ENCODE assay signal across 19 cellular contexts in genomic region chr2:171410101-171410500, GRCh38. TPM values are rescaled to one million over a fixed set of nuclear protein-coding genes. Genes with fewer than 3 reads are reported as not detected.
DNase-seq lines count a peak whose midpoint lies in the region; ATAC-seq and TF ChIP-seq lines count a peak whose summit lies in the region.
"Had no signal": no experiment of that assay in that cellular context is flagged by ENCODE, and none has a peak within 500 bp of the region (broad histone marks: within the 10 kb centered on the region; RNA-seq: fewer than 3 reads in every experiment).

No MANE protein-coding gene starts in this region.

- no peaks in the 10 kb centered on the region for H3K27me3 ChIP-seq in GM23248 (replicated peaks; ENCODE audit: insufficient read depth)
- no peaks in the 10 kb centered on the region for H3K27me3 ChIP-seq in PC-9 (ENCODE audit: insufficient read depth, low read depth)
- no peaks in the 10 kb centered on the region for H3K27me3 ChIP-seq in muscle layer of colon (ENCODE audit: control insufficient read depth in 1 of 2, insufficient read depth in 2 of 2, low read length in 2 of 2)
- H3K27me3 ChIP-seq: gastroesophageal sphincter, uterus had no signal

- WGBS in GM23248 (ENCODE audit: low coverage in 1 of 2, low lambda C conversion rate in 2 of 2, missing lambda C conversion rate in 2 of 2), 2 experiments: 58 to 63% methylated on average over 4 of the region's 4 CpGs

- peak overlapping the region; percentile 42 for H3K4me2 ChIP-seq in GM23248 (ENCODE audit: unreplicated experiment)
- H3K4me2 ChIP-seq in PC-9: peak overlapping the region; percentile 2; the same call in 1 of the 2 replicates

- H3F3A ChIP-seq in GM23248 (ENCODE audit: insufficient read depth) (peaks cover 20% of the 10 kb centered on the region), PC-9 (ENCODE audit: insufficient read depth, low read depth) (no peaks in the 10 kb centered on the region; the same call in 1 of the 2 replicates)

- intact Hi-C loops in PC-9 (cut with micrococcal nuclease; ENCODE audit: unreplicated experiment): loop anchor here (5.0 kb wide), 1 partner anchor 378 kb away; no protein-coding TSS in a partner anchor

- H3K79me2 ChIP-seq in GM23248 (ENCODE audit: insufficient read depth) (peaks cover 46% of the 10 kb centered on the region), PC-9 (ENCODE audit: low read depth) (peaks cover 14% of the 10 kb centered on the region)

- no peaks in the 10 kb centered on the region for H4K20me1 ChIP-seq in GM23248 (ENCODE audit: insufficient read depth)
- no peaks in the 10 kb centered on the region for H4K20me1 ChIP-seq in PC-9 (ENCODE audit: insufficient read depth)

- TF ChIP-seq CTCF in PC-9 (conservative IDR thresholded peaks at IDR 0.05): no peak

- no peaks in the 10 kb centered on the region for H3K9me2 ChIP-seq in GM23248 (ENCODE audit: insufficient read depth)
- H3K9me2 ChIP-seq in PC-9 (ENCODE audit: insufficient read depth): no peaks in the 10 kb centered on the region; the same call in 1 of the 2 replicates

- H3K9ac ChIP-seq in GM23248 (no peak overlapping the region), muscle layer of colon (ENCODE audit: low read length) (no peak overlapping the region)

- H3K27ac ChIP-seq in GM23248 (peak overlapping the region; percentile 62), PC-9 (0 out of 2 replicates have a peak overlapping the region, but pooled peaks have one; percentile 2), muscle layer of colon (ENCODE audit: low read depth, low read length) (peak overlapping the region; percentile 50)
- H3K27ac ChIP-seq: coronary artery, uterus had no signal

- POLR2A ChIA-PET in PC-9 (lab: Charles Lee; ENCODE audit: unreplicated experiment): interaction anchor here (0.5 to 0.6 kb wide), 3 partner anchors 249 to 518 kb away, joined by 3 to 6 read pairs (median 5); no protein-coding TSS in a partner anchor

- ATAC-seq in HG02571 (IDR thresholded peaks at IDR 0.05; ENCODE audit: unreplicated experiment): no peak
- ATAC-seq: gastroesophageal sphincter; stimulated activated naive CD8-positive, alpha-beta T cell treated with anti-CD3 and anti-CD28 coated beads, Interleukin-15, Interleukin-2, amounts not matched to agents 100 U/mL and 50 U/mL, for 24 hours had no signal

- no peak overlapping the region for H3K4me3 ChIP-seq in GM23248
- H3K4me3 ChIP-seq in PC-9: no peak overlapping the region
- no peak overlapping the region for H3K4me3 ChIP-seq in muscle layer of colon (ENCODE audit: low read depth in 1 of 2, low read length in 2 of 2)
- H3K4me3 ChIP-seq: coronary artery, uterus had no signal

- BruUV-seq in PC-9 (replicated peaks; lab: Mats Ljungman, UMichigan): no TSS peak

- H3K9me3 ChIP-seq in GM23248 (ENCODE audit: low read depth): no peaks in the 10 kb centered on the region
- H3K9me3 ChIP-seq in PC-9 (ENCODE audit: insufficient read depth, low read depth): peaks cover 14% of the 10 kb centered on the region; the same call in 1 of the 2 replicates
- H3K9me3 ChIP-seq in muscle layer of colon (ENCODE audit: low read length): no peaks in the 10 kb centered on the region
- H3K9me3 ChIP-seq: gastroesophageal sphincter, uterus had no signal

- H2AFZ ChIP-seq in GM23248 (no peak overlapping the region), PC-9 (no peak overlapping the region)

- H3K4me1 ChIP-seq in GM23248 (ENCODE audit: insufficient read depth) (peaks cover 39% of the 10 kb centered on the region), PC-9 (replicated peaks; ENCODE audit: insufficient read depth) (peaks cover 18% of the 10 kb centered on the region), muscle layer of colon (ENCODE audit: insufficient read depth, low read length) (peaks cover 33% of the 10 kb centered on the region)
- H3K4me1 ChIP-seq: uterus had no signal

- CTCF ChIA-PET in PC-9 (lab: Charles Lee): interaction anchor here (0.7 to 0.8 kb wide), 2 partner anchors 275 to 437 kb away, joined by 3 read pairs; no protein-coding TSS in a partner anchor

- DNase-seq in GM23248 (peak; percentile 20), PC-9 (peak in 1 of 2 experiments; percentile 21), dedifferentiated amniotic fluid mesenchymal stem cell (ENCODE audit: extremely low spot score) (peak; percentile 77), NCI-H2171 treated with DMSO at 0.1 percent for 48 hours (lab: John Stamatoyannopoulos, UW) (no peak), hepatic stellate cell (ENCODE audit: low spot score) (no peak), HUDEP-2 (lab: John Stamatoyannopoulos, UW; ENCODE audit: unreplicated experiment in 76 of 76) (no peak)
- DNase-seq: activated B cell treated with CpG ODN at 0.5 μM for 24 hours; activated CD8-positive, alpha-beta memory T cell treated with anti-CD3 and anti-CD28 coated beads, Interleukin-2, amount 10 ng/mL, durations not matched to agents 7 days and 5 days; activated naive CD8-positive, alpha-beta T cell treated with anti-CD3 and anti-CD28 coated beads for 36 hours; DND-41; KG1; NCI-H2029; NK-92 treated with Interleukin-12 subunit alpha and Interleukin-12 subunit beta, amount 100 ng/mL, for 24 hours; stimulated activated naive CD8-positive, alpha-beta T cell treated with anti-CD3 and anti-CD28 coated beads, Interleukin-15, Interleukin-2, amounts not matched to agents 100 U/mL and 50 U/mL, for 24 hours; uterus had no signal

- in situ Hi-C loops in GM23248 (cut with MboI): loop anchor here (25.0 kb wide), 1 partner anchor 248 kb away; the partner anchor contains the start of gene TLK1

- H3K36me3 ChIP-seq in GM23248 (ENCODE audit: low read depth) (no peaks in the 10 kb centered on the region), PC-9 (ENCODE audit: low read depth) (no peaks in the 10 kb centered on the region), muscle layer of colon (ENCODE audit: insufficient read depth, low read length) (no peaks in the 10 kb centered on the region)
- H3K36me3 ChIP-seq: gastroesophageal sphincter, uterus had no signal

RNA-seq across cellular contexts. Expression of gene METTL8, which starts 23.7 kb away (rescaled TPM):
- 17.8 and 38.5 TPM in 2 replicates for total RNA-seq in GM23248 (2014; rRNA removed; shearing (Covaris generic))
- 27.2 and 31.5 TPM in 2 replicates for polyA plus RNA-seq in GM23248 (2016; fragmentation: Nextera tagmentation; extraction: Ambion mirVana)
- 21.8 and 24.3 TPM in 2 replicates for total RNA-seq in PC-9 (2021)

RNA-seq across cellular contexts. Expression of gene DCAF17, which starts 23.9 kb away (rescaled TPM):
- 14.4 and 17.6 TPM in 2 replicates for total RNA-seq in GM23248 (2014; rRNA removed; shearing (Covaris generic))
- 9.9 and 10.6 TPM in 2 replicates for polyA plus RNA-seq in GM23248 (2016; fragmentation: Nextera tagmentation; extraction: Ambion mirVana)
- total RNA-seq in PC-9 (2021): 22.0 and 22.1 TPM in 2 replicates

Comparison
In these comparisons a context has a peak if more than half of its experiments do, and no peak if none do; other contexts are left out.
1. DNase-seq: peak in GM23248 (single experiment) and dedifferentiated amniotic fluid mesenchymal stem cell (single experiment); none in NCI-H2171 treated with DMSO at 0.1 percent for 48 hours (single experiment), hepatic stellate cell (single experiment) and HUDEP-2 (0 of 76).
2. H3K27ac ChIP-seq: peak in every context shown above with its lines; median percentile 62 in GM23248; 50 in muscle layer of colon; 2 in PC-9.